8 cellular contexts compared by ENCODE assay signal in the genomic region with DNA sequence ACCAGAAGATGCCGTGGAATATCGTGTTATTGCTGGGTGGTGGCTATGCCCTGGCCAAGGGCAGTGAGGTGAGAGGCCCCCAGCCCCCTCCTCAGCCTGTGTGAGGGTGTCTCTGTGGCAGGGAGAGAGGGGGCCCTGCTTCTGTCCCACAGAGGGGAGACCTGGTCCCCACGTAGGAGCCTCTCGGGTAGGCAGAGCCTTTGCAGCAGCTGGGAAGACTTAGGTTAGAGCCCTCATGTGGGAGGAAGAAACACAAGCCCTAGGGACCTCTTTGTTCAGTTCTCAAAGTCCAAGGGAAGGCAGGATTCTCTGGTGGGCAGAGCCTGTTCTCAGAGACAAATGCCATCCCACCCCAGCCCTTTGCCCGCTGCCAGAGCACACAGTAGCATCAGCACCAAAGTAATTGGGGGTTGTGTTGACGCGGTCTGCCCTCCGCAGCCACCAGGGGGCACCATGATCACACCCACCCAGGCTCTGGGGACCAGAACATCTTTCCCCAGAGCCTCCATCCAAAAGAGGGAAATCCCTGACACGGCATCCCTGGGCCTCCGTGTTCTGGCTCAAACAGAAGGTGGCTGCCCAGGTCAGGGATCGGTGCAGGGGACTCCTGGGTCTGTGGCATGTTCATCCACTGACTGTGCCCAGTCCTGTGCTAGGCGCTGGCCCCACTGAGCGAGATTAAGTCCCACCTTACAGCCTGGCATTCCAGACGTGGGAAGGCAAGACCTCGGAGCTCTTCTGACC. TPM values are rescaled to one million over a fixed set of nuclear protein-coding genes. Genes with fewer than 3 reads are reported as not detected.
DNase-seq lines count a peak whose midpoint lies in the region; ATAC-seq and TF ChIP-seq lines count a peak whose summit lies in the region.

No MANE protein-coding gene starts in this region.

- peaks cover 10% of the 10 kb centered on the region for H3K36me3 Mint-ChIP-seq in Calu3 (ENCODE audit: insufficient read depth, unreplicated experiment)
- H3K36me3 Mint-ChIP-seq in HFFc6 (ENCODE audit: low read depth): no peaks in the 10 kb centered on the region
- H3K36me3 Mint-ChIP-seq in activated CD4-positive, alpha-beta memory T cell treated with anti-CD3 and anti-CD28 coated beads for 36 hours: no peaks in the 10 kb centered on the region

- TF ChIP-seq CTCF in Calu3 (IDR thresholded peaks at IDR 0.05; ENCODE audit: unreplicated experiment): peak; percentile 91
- TF ChIP-seq CTCF in HFFc6 (IDR thresholded peaks at IDR 0.05): peak; percentile 98

- peaks cover 29% of the 10 kb centered on the region for H3K27me3 Mint-ChIP-seq in Calu3 (ENCODE audit: unreplicated experiment)
- H3K27me3 Mint-ChIP-seq in HFFc6 (ENCODE audit: insufficient read depth): peaks cover 27% of the 10 kb centered on the region
- H3K27me3 Mint-ChIP-seq in activated CD4-positive, alpha-beta memory T cell treated with anti-CD3 and anti-CD28 coated beads for 36 hours: peaks cover 3% of the 10 kb centered on the region

- H3K4me1 Mint-ChIP-seq in Calu3 (ENCODE audit: low read depth, unreplicated experiment) (peaks cover 7% of the 10 kb centered on the region), HFFc6 (ENCODE audit: low read depth) (peaks cover 14% of the 10 kb centered on the region)
- H3K4me1 Mint-ChIP-seq in activated CD4-positive, alpha-beta memory T cell treated with anti-CD3 and anti-CD28 coated beads for 36 hours (ENCODE audit: low read depth): no peaks in the 10 kb centered on the region

- BruUV-seq in Calu3 (replicated peaks; lab: Mats Ljungman, UMichigan): no TSS peak

- no peak for ATAC-seq in GM18861 (IDR thresholded peaks at IDR 0.05; ENCODE audit: unreplicated experiment)

- peak; percentile 90 for DNase-seq in Calu3
- peak; percentile 54 for DNase-seq in HFFc6
- peak; percentile 55 to 93 for DNase-seq in NCI-H526 (lab: John Stamatoyannopoulos, UW)
- DNase-seq in activated CD4-positive, alpha-beta memory T cell treated with anti-CD3 and anti-CD28 coated beads for 36 hours: peak; percentile 87
- peak; percentile 93 for DNase-seq in ecto neural progenitor cell (ENCODE audit: low spot score)
- DNase-seq in medulla oblongata (ENCODE audit: extremely low spot score): peak; percentile 65
- peak; percentile 58 to 62 for DNase-seq in stimulated activated CD8-positive, alpha-beta memory T cell treated with anti-CD3 and anti-CD28 coated beads, Interleukin-15, amount 100 ng/mL, for 48 hours (ENCODE audit: low read depth in 2 of 2)

- intact Hi-C loops in Calu3 (cut with micrococcal nuclease; ENCODE audit: unreplicated experiment): loop anchor here (1.0 to 5.0 kb wide), 2 partner anchors 46 to 118 kb away; a partner anchor contains a TSS
- intact Hi-C loops in activated CD4-positive, alpha-beta memory T cell treated with anti-CD3 and anti-CD28 coated beads for 36 hours (cut with micrococcal nuclease): loop anchor here (1.0 to 2.0 kb wide), 3 partner anchors 46 to 118 kb away; no protein-coding TSS in a partner anchor

- CTCF ChIA-PET in Calu3 (lab: Charles Lee): interaction anchor here (0.9 to 1.8 kb wide), 2 partner anchors 46 to 118 kb away, joined by 4 to 5 read pairs; no protein-coding TSS in a partner anchor
- CTCF ChIA-PET in activated CD4-positive, alpha-beta memory T cell treated with anti-CD3 and anti-CD28 coated beads for 36 hours (lab: Charles Lee): interaction anchor here (0.6 to 3.8 kb wide), 13 partner anchors 10 to 124 kb away, joined by 3 to 28 read pairs (median 5); no protein-coding TSS in a partner anchor

- no peak overlapping the region for H3K27ac Mint-ChIP-seq in Calu3 (ENCODE audit: unreplicated experiment)
- no peak overlapping the region for H3K27ac Mint-ChIP-seq in HFFc6
- H3K27ac Mint-ChIP-seq in activated CD4-positive, alpha-beta memory T cell treated with anti-CD3 and anti-CD28 coated beads for 36 hours: no peak overlapping the region

- POLR2A ChIA-PET in activated CD4-positive, alpha-beta memory T cell treated with anti-CD3 and anti-CD28 coated beads for 36 hours (lab: Charles Lee): no interaction called here

- H3K4me3 Mint-ChIP-seq in Calu3 (ENCODE audit: low read depth, unreplicated experiment): no peak overlapping the region
- H3K4me3 Mint-ChIP-seq in HFFc6: no peak overlapping the region
- no peak overlapping the region for H3K4me3 Mint-ChIP-seq in activated CD4-positive, alpha-beta memory T cell treated with anti-CD3 and anti-CD28 coated beads for 36 hours

- no peaks in the 10 kb centered on the region for H3K9me3 Mint-ChIP-seq in Calu3 (ENCODE audit: low read depth, unreplicated experiment)
- no peaks in the 10 kb centered on the region for H3K9me3 Mint-ChIP-seq in HFFc6
- H3K9me3 Mint-ChIP-seq in activated CD4-positive, alpha-beta memory T cell treated with anti-CD3 and anti-CD28 coated beads for 36 hours: no peaks in the 10 kb centered on the region

RNA-seq across cellular contexts. Expression of a gene that starts 11.5 kb away (rescaled TPM):
- total RNA-seq in Calu3 (2022): not detected in 2 replicates
- total RNA-seq in HFFc6 (2021; fragmentation: NEBNext Ultra II Directional; extraction: Animal tissue kit (Norgen Biotek cat#: 25700)): not detected
- not detected for total RNA-seq in activated CD4-positive, alpha-beta memory T cell treated with anti-CD3 and anti-CD28 coated beads for 36 hours

RNA-seq across cellular contexts. Expression of a gene that starts 21.2 kb away (rescaled TPM):
- not detected in 2 replicates for total RNA-seq in Calu3 (2022)
- total RNA-seq in HFFc6 (2021; fragmentation: NEBNext Ultra II Directional; extraction: Animal tissue kit (Norgen Biotek cat#: 25700)): under 1 TPM in 2 of 6 experiments, not detected in 4; 0.07 to 0.08 TPM
- not detected for total RNA-seq in activated CD4-positive, alpha-beta memory T cell treated with anti-CD3 and anti-CD28 coated beads for 36 hours

RNA-seq across cellular contexts. Expression of a gene that starts 57.8 kb away (rescaled TPM):
- 13.0 and 14.6 TPM in 2 replicates for total RNA-seq in Calu3 (2022)
- 10 to 100 TPM; 28.3 to 36.9 (median 30.1) TPM for total RNA-seq in HFFc6 (2021; fragmentation: NEBNext Ultra II Directional; extraction: Animal tissue kit (Norgen Biotek cat#: 25700))
- 10 to 100 TPM; 38.0 to 42.0 TPM for total RNA-seq in activated CD4-positive, alpha-beta memory T cell treated with anti-CD3 and anti-CD28 coated beads for 36 hours
